Comparison of ENCODE assay signal across 8 cellular contexts in the genomic region with DNA sequence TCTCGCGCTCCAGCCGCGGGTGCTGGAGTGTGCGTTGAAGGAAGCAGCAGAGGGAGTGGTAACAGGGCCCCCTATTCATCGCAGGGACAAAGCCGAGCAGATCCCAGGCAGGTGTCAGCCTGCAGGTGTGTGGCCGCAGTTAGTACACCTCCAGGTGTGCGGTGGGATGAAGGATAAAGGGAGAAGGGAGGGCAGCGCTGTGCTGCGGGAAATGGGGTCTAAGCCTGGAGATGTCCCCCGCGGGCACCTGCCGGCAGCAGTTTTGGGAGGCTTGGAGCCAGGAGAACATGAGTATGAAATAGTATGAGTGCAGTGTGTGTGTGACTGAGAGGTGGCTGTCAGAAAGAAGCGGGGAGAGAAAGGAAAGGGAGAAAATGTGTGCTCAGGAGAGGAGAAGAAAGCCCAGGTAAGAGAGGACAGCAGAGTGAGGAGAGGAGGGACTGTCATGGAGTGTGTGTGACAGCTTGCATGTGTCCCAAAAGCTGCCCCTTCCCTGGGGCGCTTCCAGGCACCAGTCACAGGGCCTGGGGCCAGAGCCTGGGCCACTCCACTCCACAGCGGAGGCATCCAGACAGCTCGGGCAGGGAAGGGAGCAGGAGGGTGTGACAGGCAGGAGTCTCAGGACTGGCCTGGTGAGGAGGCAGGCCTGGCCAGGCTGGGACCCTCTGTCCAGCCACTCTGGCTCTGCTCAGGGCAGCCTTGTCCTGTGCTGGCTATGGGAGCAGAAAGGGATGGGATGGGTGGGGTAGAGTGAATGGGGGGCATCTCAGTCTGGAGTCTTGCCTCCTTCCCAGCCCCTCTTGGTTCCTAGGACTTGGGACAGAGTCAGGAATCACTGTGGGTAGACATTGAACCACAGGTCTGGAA. TPM values are rescaled to one million over a fixed set of nuclear protein-coding genes. Genes with fewer than 3 reads are reported as not detected.
DNase-seq lines count a peak whose midpoint lies in the region; ATAC-seq and TF ChIP-seq lines count a peak whose summit lies in the region.

No MANE protein-coding gene starts in this region.

- TF ChIP-seq CTCF in VCaP (conservative IDR thresholded peaks at IDR 0.05) (no peak), mucosa of descending colon (IDR thresholded peaks at IDR 0.05) (no peak)

- H3K36me3 ChIP-seq in HUES48 (ENCODE audit: control insufficient read depth, insufficient read depth, low read length) (no peaks in the 10 kb centered on the region), mucosa of descending colon (ENCODE audit: low read depth) (no peaks in the 10 kb centered on the region)

- no peaks in the 10 kb centered on the region for H3K9me3 ChIP-seq in HUES48 (ENCODE audit: control insufficient read depth, insufficient read depth, low read length)
- H3K9me3 ChIP-seq in mucosa of descending colon = no peaks in the 10 kb centered on the region

- peaks cover 26% of the 10 kb centered on the region for H3K27me3 ChIP-seq in HUES48 (ENCODE audit: control insufficient read depth, insufficient read depth, low read length)

- ATAC-seq in left ventricle myocardium superior (peak; percentile 75), mucosa of descending colon (no peak)

- H3K27ac ChIP-seq in HUES48 (ENCODE audit: low read depth, low read length) (no peak overlapping the region), VCaP (peak overlapping the region; percentile 61; the same call in 1 of the 2 replicates), skin epidermis (peak overlapping the region in 9 of 21 experiments; percentile 10 to 81 (median 50))

- DNase-seq in left ventricle myocardium superior = peak; percentile 79
- DNase-seq in mucosa of descending colon = no peak
- no peak for DNase-seq in NCI-H82 (lab: John Stamatoyannopoulos, UW)
- DNase-seq in putamen (ENCODE audit: low spot score) = no peak
- DNase-seq in OCI-M2 (lab: John Stamatoyannopoulos, UW; ENCODE audit: unreplicated experiment) = no peak

- H3K9ac ChIP-seq in HUES48 (ENCODE audit: low read depth, low read length) = no peak overlapping the region; the same call in 1 of the 2 replicates

- H3K4me3 ChIP-seq in HUES48 (ENCODE audit: low read depth, low read length) (peak overlapping the region; percentile 66), skin epidermis (peak overlapping the region; percentile 18 to 49 (median 35)), mucosa of descending colon (no peak overlapping the region)

- intact Hi-C loops in left ventricle myocardium superior (cut with micrococcal nuclease) (loop anchor here (10.0 kb wide), 1 partner anchor 71 kb away; no protein-coding TSS in a partner anchor), mucosa of descending colon (cut with DNase I, micrococcal nuclease) (no loop called here)

- H3K4me1 ChIP-seq in HUES48 (ENCODE audit: control insufficient read depth, insufficient read depth, low read length) (peaks cover 6% of the 10 kb centered on the region), mucosa of descending colon (ENCODE audit: low read depth) (peaks cover 11% of the 10 kb centered on the region)

RNA-seq across cellular contexts. Expression of a gene that starts 0.8 kb away (rescaled TPM):
- total RNA-seq in left ventricle myocardium superior (32.3 TPM), mucosa of descending colon (1 to 10 TPM; 2.0 to 6.3 (median 4.0) TPM)

RNA-seq across cellular contexts. Expression of a gene that starts 5.7 kb away (rescaled TPM):
- total RNA-seq in left ventricle myocardium superior (1,571 TPM), mucosa of descending colon (100 to 1,000 TPM; 279 to 464 (median 462) TPM)

RNA-seq across cellular contexts. Expression of a gene that starts 10.7 kb away (rescaled TPM):
- total RNA-seq in left ventricle myocardium superior = not detected
- under 1 TPM in 1 of 3 donors, not detected in 2; 0.44 TPM for total RNA-seq in mucosa of descending colon

RNA-seq across cellular contexts. Expression of a gene that starts 13.3 kb away (rescaled TPM):
- total RNA-seq in left ventricle myocardium superior (48.5 TPM), mucosa of descending colon (10 to 100 TPM; 60.1 to 85.1 (median 69.3) TPM)

RNA-seq across cellular contexts. Expression of a gene that starts 19.3 kb away (rescaled TPM):
- total RNA-seq in left ventricle myocardium superior = 0.97 TPM
- total RNA-seq in mucosa of descending colon = 1 to 10 TPM in 2 of 3 donors, under 1 TPM in 1; 0.79 to 1.8 (median 1.2) TPM
